Comparison of ENCODE assay signal across 9 cellular contexts in the genomic region with DNA sequence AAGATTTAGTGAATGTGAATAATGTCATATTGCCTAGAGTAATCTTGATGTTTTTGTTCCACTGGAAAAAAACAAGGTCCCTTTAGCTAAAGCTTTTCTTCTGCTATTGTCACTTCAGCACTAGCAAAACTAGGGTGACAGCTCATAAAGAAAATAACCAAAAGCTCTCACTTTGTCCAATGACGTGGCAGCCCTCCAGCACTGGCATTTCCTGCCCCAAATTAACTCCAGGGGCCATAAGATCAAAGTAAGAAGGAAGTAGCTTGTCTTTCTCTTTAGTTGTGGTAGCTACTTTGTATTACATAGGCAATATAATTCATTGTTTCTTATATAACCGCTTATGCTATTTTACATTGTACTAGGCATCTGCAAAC. TPM values are rescaled to one million over a fixed set of nuclear protein-coding genes. Genes with fewer than 3 reads are reported as not detected.
DNase-seq lines count a peak whose midpoint lies in the region; TF ChIP-seq lines count a peak whose summit lies in the region.
"Had no signal": no experiment of that assay in that cellular context is flagged by ENCODE, and none has a peak within 500 bp of the region (broad histone marks: within the 10 kb centered on the region; RNA-seq: fewer than 3 reads in every experiment).

No MANE protein-coding gene starts in this region.

- H3K4me1 ChIP-seq in GM23248 (ENCODE audit: insufficient read depth) (peaks cover 22% of the 10 kb centered on the region), Loucy (ENCODE audit: insufficient read depth, low read length, poor library complexity, severe bottlenecking) (peaks cover 37% of the 10 kb centered on the region), skeletal muscle satellite cell (ENCODE audit: control insufficient read depth, insufficient read depth, low read length) (peaks cover 15% of the 10 kb centered on the region)

- H2AFZ ChIP-seq in GM23248 (peak overlapping the region; percentile 63), Loucy (ENCODE audit: low read length) (no peak overlapping the region)

- DNase-seq in GM04503 (ENCODE audit: low read depth) (peak; percentile 24), GM23248 (peak; percentile 68), mucosa of gallbladder (ENCODE audit: low spot score) (no peak), HuH-7.5 (ENCODE audit: low spot score) (no peak)
- DNase-seq in activated CD4-positive, alpha-beta T cell treated with anti-CD3 and anti-CD28 coated beads, Interleukin-2, amount 50 U/mL, for 4 hours = peak; percentile 50 to 52
- peak; percentile 1 for DNase-seq in effector CD8-positive, alpha-beta T cell (lab: John Stamatoyannopoulos, UW)

- in situ Hi-C loops in GM23248 (cut with MboI) = no loop called here

- H3F3A ChIP-seq in GM23248 (ENCODE audit: insufficient read depth) (peaks cover 24% of the 10 kb centered on the region), Loucy (ENCODE audit: low read depth) (0 out of 2 replicates have a peak, but pooled peaks cover 5% of the 10 kb centered on the region)

- H3K4me3 ChIP-seq in GM23248 (peak overlapping the region; percentile 30), Loucy (ENCODE audit: low read length, poor library complexity, severe bottlenecking) (peak overlapping the region; percentile 57), skeletal muscle satellite cell (ENCODE audit: low read length) (peak overlapping the region; percentile 8)

- H3K9me2 ChIP-seq in GM23248 (ENCODE audit: insufficient read depth) (no peaks in the 10 kb centered on the region), Loucy (replicated peaks; ENCODE audit: low read depth, low read length) (no peaks in the 10 kb centered on the region)

- H3K9ac ChIP-seq in GM23248 (peak overlapping the region; percentile 21), Loucy (ENCODE audit: low read depth, low read length, poor library complexity, severe bottlenecking) (no peak overlapping the region), skeletal muscle satellite cell (ENCODE audit: low read depth, low read length) (peak overlapping the region; percentile 37)

- no peaks in the 10 kb centered on the region for H3K79me2 ChIP-seq in GM23248 (ENCODE audit: insufficient read depth)
- H3K79me2 ChIP-seq in Loucy (ENCODE audit: insufficient read depth, low read length) = no peaks in the 10 kb centered on the region

- H3K36me3 ChIP-seq in GM23248 (ENCODE audit: low read depth) = no peaks in the 10 kb centered on the region
- no peaks in the 10 kb centered on the region for H3K36me3 ChIP-seq in Loucy (ENCODE audit: insufficient read depth, low read length)
- no peaks in the 10 kb centered on the region for H3K36me3 ChIP-seq in skeletal muscle satellite cell (ENCODE audit: insufficient read depth, low read length)

- no peak for TF ChIP-seq CTCF in Loucy (conservative IDR thresholded peaks at IDR 0.05; ENCODE audit: low read length)

- no peaks in the 10 kb centered on the region for H3K27me3 ChIP-seq in GM23248 (replicated peaks; ENCODE audit: insufficient read depth)
- H3K27me3 ChIP-seq in Loucy (ENCODE audit: insufficient read depth, low read length, poor library complexity, severe bottlenecking) = no peaks in the 10 kb centered on the region
- H3K27me3 ChIP-seq in skeletal muscle satellite cell (ENCODE audit: control insufficient read depth, insufficient read depth, low read length) = no peaks in the 10 kb centered on the region

- no peaks in the 10 kb centered on the region for H4K20me1 ChIP-seq in GM23248 (ENCODE audit: insufficient read depth)
- H4K20me1 ChIP-seq in Loucy (ENCODE audit: insufficient read depth, low read length, poor library complexity, severe bottlenecking) = no peaks in the 10 kb centered on the region

- H3K27ac ChIP-seq in GM23248 = peak overlapping the region; percentile 63

- no peaks in the 10 kb centered on the region for H3K9me3 ChIP-seq in GM23248 (ENCODE audit: low read depth)
- H3K9me3 ChIP-seq in Loucy (ENCODE audit: insufficient read depth, low read depth, low read length) = no peaks in the 10 kb centered on the region
- H3K9me3 ChIP-seq in skeletal muscle satellite cell (replicated peaks; ENCODE audit: low read length) = no peaks in the 10 kb centered on the region

- peak overlapping the region; percentile 69 for H3K4me2 ChIP-seq in GM23248 (ENCODE audit: unreplicated experiment)
- H3K4me2 ChIP-seq in Loucy (ENCODE audit: low read depth, low read length, poor library complexity, severe bottlenecking) = peak overlapping the region; percentile 69
- peak overlapping the region; percentile 44 for H3K4me2 ChIP-seq in skeletal muscle satellite cell (ENCODE audit: low read length)

- 0 to 1% methylated on average over 2 of the region's 2 CpGs for WGBS in GM23248 (ENCODE audit: low coverage in 1 of 2, low lambda C conversion rate in 2 of 2, missing lambda C conversion rate in 2 of 2), 2 experiments

RNA-seq across cellular contexts. Expression of a gene that starts 47.3 kb away (rescaled TPM):
- 0.25 and 0.43 TPM in 2 replicates for total RNA-seq in GM23248 (2014; rRNA removed; shearing (Covaris generic))
- 0.16 and 0.41 TPM in 2 replicates for polyA plus RNA-seq in GM23248 (2016; fragmentation: Nextera tagmentation; extraction: Ambion mirVana)
- 0.66 TPM in 1 of 2 replicates, not detected in the other for total RNA-seq in skeletal muscle satellite cell (2012; rRNA removed)
- total RNA-seq in mucosa of gallbladder = 0.81 TPM
- total RNA-seq: NCI-H460 had no signal

Comparison
In these comparisons a context has a peak if more than half of its experiments do, and no peak if none do; other contexts are left out.
1. DNase-seq: peak in GM04503 (single experiment), GM23248 (single experiment), activated CD4-positive, alpha-beta T cell treated with anti-CD3 and anti-CD28 coated beads, Interleukin-2, amount 50 U/mL, for 4 hours (2 of 2) and effector CD8-positive, alpha-beta T cell (single experiment); none in mucosa of gallbladder (single experiment) and HuH-7.5 (single experiment).
2. Peak in every context shown above with its lines, with median percentiles within 50 percentile points of each other: H3K4me2 ChIP-seq and H3K4me3 ChIP-seq.